ENCODE assay signal across 1 cellular context in genomic region chr6:104954091-104954797, GRCh38.
TF ChIP-seq lines count a peak whose summit lies in the region.

No MANE protein-coding gene starts in this region.

TF ChIP-seq in A549, 52 proteins besides CTCF, POLR2A, EP300 and RAD21 (continued from another document):
- no peak for TF ChIP-seq CHD2 (IDR thresholded peaks at IDR 0.05; ENCODE audit: low read length, partially characterized antibody)
- no peak for TF ChIP-seq HOXB5 (CRISPR knock-in tag; IDR thresholded peaks at IDR 0.05)
- TF ChIP-seq BHLHE40 (IDR thresholded peaks at IDR 0.05; ENCODE audit: low read depth, low read length): no peak
- TF ChIP-seq NPAS2 (CRISPR knock-in tag; IDR thresholded peaks at IDR 0.05; ENCODE audit: borderline replicate concordance): no peak
- no peak for TF ChIP-seq JUNB (IDR thresholded peaks at IDR 0.05)
- no peak for TF ChIP-seq USF2 (IDR thresholded peaks at IDR 0.05)
- no peak for TF ChIP-seq TP53 (CRISPR knock-in tag; IDR thresholded peaks at IDR 0.05)
- TF ChIP-seq MAZ (IDR thresholded peaks at IDR 0.05; ENCODE audit: borderline replicate concordance, low read depth, low read length): no peak
- no peak for TF ChIP-seq EHF (CRISPR knock-in tag; IDR thresholded peaks at IDR 0.05)
- TF ChIP-seq PBX3 (IDR thresholded peaks at IDR 0.05): no peak
